Comparison of ENCODE assay signal across 19 cellular contexts in the genomic region with DNA sequence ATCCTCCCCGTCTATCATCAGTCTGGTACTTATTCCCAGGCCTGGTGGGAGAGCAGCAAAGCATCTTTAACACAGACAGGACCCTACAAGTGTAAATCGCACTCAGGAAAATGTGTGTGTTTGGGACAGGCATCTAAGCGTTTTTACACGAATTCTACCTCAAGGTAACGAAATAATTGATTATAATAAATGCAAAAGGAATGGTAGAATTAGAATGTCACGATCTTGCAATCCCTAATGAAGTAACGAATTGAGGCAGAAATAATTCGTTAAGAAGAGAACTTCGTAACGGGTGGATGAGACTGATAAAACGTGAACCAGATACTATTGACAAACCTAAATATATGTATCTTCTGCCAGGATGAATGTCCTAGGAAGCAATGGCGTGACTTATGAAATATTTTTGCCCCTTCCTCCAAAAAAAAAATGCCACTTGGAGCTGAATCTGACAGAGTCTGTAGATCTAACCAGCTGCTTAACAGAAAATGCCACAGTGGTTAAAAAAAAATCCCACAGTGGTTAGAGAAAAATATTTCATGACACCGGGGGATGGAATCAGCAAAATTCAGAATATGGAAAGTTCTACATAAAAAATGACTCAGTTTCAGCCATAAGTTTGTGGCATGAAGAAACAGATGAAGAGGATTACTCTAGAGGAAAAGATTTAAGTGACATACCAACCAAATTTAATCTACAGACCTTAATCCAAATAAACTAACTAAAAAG.
"Had no signal": no experiment of that assay in that cellular context is flagged by ENCODE, and none has a peak within 500 bp of the region (broad histone marks: within the 10 kb centered on the region; RNA-seq: fewer than 3 reads in every experiment).

No MANE protein-coding gene starts in this region.

- ATAC-seq: esophagus mucosa; gastrocnemius medialis; heart right ventricle; left lobe of liver; natural killer cell; stimulated activated effector memory CD8-positive, alpha-beta T cell treated with anti-CD3 and anti-CD28 coated beads, Interleukin-12 subunit alpha, Interleukin-12 subunit beta, amount 100 ng/mL, for 72 hours; stimulated activated naive CD8-positive, alpha-beta T cell treated with anti-CD3 and anti-CD28 coated beads, Interleukin-15, Interleukin-2, amounts not matched to agents 100 U/mL and 50 U/mL, for 24 hours had no signal

- DNase-seq: effector memory CD4-positive, alpha-beta T cell; gastrocnemius medialis; heart right ventricle; hypothalamus; islet precursor cell; mammary epithelial cell; natural killer cell; ovary; stimulated activated CD4-positive, alpha-beta T cell treated with anti-CD3 and anti-CD28 coated beads, Interleukin-4, amount 100 ng/mL, for 1 hour; stimulated activated CD8-positive, alpha-beta memory T cell treated with anti-CD3 and anti-CD28 coated beads, Interleukin-4, amount 100 ng/mL, for 48 hours; stimulated activated naive CD8-positive, alpha-beta T cell treated with anti-CD3 and anti-CD28 coated beads, Interleukin-15, Interleukin-2, amounts not matched to agents 100 U/mL and 50 U/mL, for 24 hours; tibial artery; upper lobe of left lung; uterus had no signal

- H3K27me3 ChIP-seq: ovary, right atrium auricular region, tibial artery, upper lobe of left lung, uterus had no signal

- H3K9me3 ChIP-seq: gastrocnemius medialis, heart right ventricle, ovary, right atrium auricular region, tibial artery, upper lobe of left lung, uterus had no signal

- H3K4me3 ChIP-seq: gastrocnemius medialis, heart right ventricle, ovary, right atrium auricular region, tibial artery, upper lobe of left lung, uterus had no signal

- H3K4me1 ChIP-seq: gastrocnemius medialis, heart right ventricle, right atrium auricular region, upper lobe of left lung, uterus had no signal

- H3K36me3 ChIP-seq: gastrocnemius medialis, ovary, right atrium auricular region, tibial artery, upper lobe of left lung, uterus had no signal

- H3K27ac ChIP-seq: gastrocnemius medialis, heart right ventricle, ovary, right atrium auricular region, tibial artery, upper lobe of left lung, uterus had no signal

- FAIRE-seq: endometrium had no signal
